In genomic region chr15:77569647-77570186, GRCh38 we compare ENCODE assay signal across 12 cellular contexts.
DNase-seq lines count a peak whose midpoint lies in the region; TF ChIP-seq lines count a peak whose summit lies in the region.
"Had no signal": no experiment of that assay in that cellular context is flagged by ENCODE, and none has a peak within 500 bp of the region (broad histone marks: within the 10 kb centered on the region; RNA-seq: fewer than 3 reads in every experiment).

No MANE protein-coding gene starts in this region.

- DNase-seq in NCI-H1417 (lab: John Stamatoyannopoulos, UW) (peak in 2 of 3 experiments; percentile 40 to 77), NCI-H1417 treated with DMSO at 0.1 percent for 48 hours (lab: John Stamatoyannopoulos, UW) (no peak), brain microvascular endothelial cell (no peak), tibial artery (no peak), ascending aorta (ENCODE audit: low spot score in 2 of 2) (no peak), SW480 (ENCODE audit: low spot score) (no peak), NCI-H2029 (lab: John Stamatoyannopoulos, UW) (no peak)
- DNase-seq: activated CD8-positive, alpha-beta memory T cell treated with anti-CD3 and anti-CD28 coated beads, Interleukin-2, amount 50 U/mL, for 4 hours; effector CD4-positive, alpha-beta T cell; islet precursor cell had no signal

- H3K4me3 ChIP-seq in brain microvascular endothelial cell (ENCODE audit: low read depth, low read length) = peak overlapping the region; percentile 33
- peak overlapping the region in 2 of 3 donors; percentile 47 to 75 for H3K4me3 ChIP-seq in liver (ENCODE audit: low read depth in 1 of 3, low read length in 3 of 3)
- H3K4me3 ChIP-seq in tibial artery = peak overlapping the region; percentile 32 to 41
- H3K4me3 ChIP-seq in ascending aorta = peak overlapping the region in 1 of 2 donors; percentile 42
- H3K4me3 ChIP-seq: A549 had no signal

- H3K36me3 ChIP-seq in brain microvascular endothelial cell (replicated peaks) = no peaks in the 10 kb centered on the region
- H3K36me3 ChIP-seq in liver (ENCODE audit: control insufficient read depth in 4 of 4, insufficient read depth in 3 of 4, low read depth in 1 of 4, low read length in 3 of 4) = no peaks in the 10 kb centered on the region
- H3K36me3 ChIP-seq in tibial artery = no peaks in the 10 kb centered on the region
- no peaks in the 10 kb centered on the region for H3K36me3 ChIP-seq in ascending aorta

- TF ChIP-seq CTCF in brain microvascular endothelial cell (IDR thresholded peaks at IDR 0.05; ENCODE audit: low read depth, low read length, missing control alignments) (no peak), liver (IDR thresholded peaks at IDR 0.05; ENCODE audit: low read depth, low read length, missing input control) (no peak), tibial artery (IDR thresholded peaks at IDR 0.05) (no peak), ascending aorta (IDR thresholded peaks at IDR 0.05) (no peak)

- WGBS in liver = 16% methylated on average over 7 of the region's 7 CpGs

- no peak overlapping the region for H3K9ac ChIP-seq in liver (ENCODE audit: low read depth in 1 of 2, low read length in 2 of 2)

- H3K27me3 ChIP-seq in brain microvascular endothelial cell (replicated peaks) (no peaks in the 10 kb centered on the region), liver (ENCODE audit: control insufficient read depth in 4 of 4, insufficient read depth in 4 of 4, low read length in 3 of 4) (no peaks in the 10 kb centered on the region), tibial artery (no peaks in the 10 kb centered on the region), ascending aorta (no peaks in the 10 kb centered on the region)

- TF ChIP-seq RAD21 in liver (IDR thresholded peaks at IDR 0.05) = no peak

- in situ Hi-C loops in brain microvascular endothelial cell (cut with HindIII; ENCODE audit: low pct_ligation_motif_present, low sequenced_read_pairs) = no loop called here

- intact Hi-C loops in tibial artery (cut with DNase I; ENCODE audit: low total_unique reads) (no loop called here), ascending aorta (cut with DNase I) (no loop called here)

- H3K4me1 ChIP-seq in liver (ENCODE audit: control insufficient read depth in 4 of 4, insufficient read depth in 4 of 4, low read length in 3 of 4) = peaks cover 2 to 10% (median 9%) of the 10 kb centered on the region in 4 donors
- peaks cover 0 to 22% (median 14%) of the 10 kb centered on the region in 4 donors for H3K4me1 ChIP-seq in tibial artery
- no peaks in the 10 kb centered on the region for H3K4me1 ChIP-seq in ascending aorta
- H3K4me1 ChIP-seq: A549 had no signal

- H3K27ac ChIP-seq in brain microvascular endothelial cell (no peak overlapping the region), liver (ENCODE audit: low read depth in 1 of 2, low read length in 2 of 2) (peak overlapping the region; percentile 52 to 59), tibial artery (peak overlapping the region; percentile 35 to 54), ascending aorta (no peak overlapping the region)
- H3K27ac ChIP-seq: A549 had no signal

- H3K9me3 ChIP-seq in liver (ENCODE audit: control insufficient read depth in 4 of 4, low read length in 3 of 4) = no peaks in the 10 kb centered on the region
- H3K9me3 ChIP-seq in tibial artery = no peaks in the 10 kb centered on the region
- no peaks in the 10 kb centered on the region for H3K9me3 ChIP-seq in ascending aorta
- H3K9me3 ChIP-seq: A549 had no signal

TF ChIP-seq in liver, 16 proteins besides CTCF, POLR2A, EP300 and RAD21:
- TF ChIP-seq EGR1 (IDR thresholded peaks at IDR 0.05; ENCODE audit: low read depth in 2 of 2) (no peak), ATF3 (IDR thresholded peaks at IDR 0.05) (no peak), HNF4A (conservative IDR thresholded peaks at IDR 0.05) (no peak), FOXA2 (IDR thresholded peaks at IDR 0.05) (no peak), TAF1 (conservative IDR thresholded peaks at IDR 0.05) (no peak), ZBTB33 (IDR thresholded peaks at IDR 0.05) (no peak), HNF4G (IDR thresholded peaks at IDR 0.05) (no peak), FOXA1 (IDR thresholded peaks at IDR 0.05) (no peak), GABPA (IDR thresholded peaks at IDR 0.05 in 1 of 2, conservative IDR thresholded peaks at IDR 0.05 in 1 of 2) (no peak), YY1 (IDR thresholded peaks at IDR 0.05) (no peak), SP1 (IDR thresholded peaks at IDR 0.05) (no peak), NR2F2 (IDR thresholded peaks at IDR 0.05) (peak; percentile 6), JUND (IDR thresholded peaks at IDR 0.05) (no peak), RXRA (IDR thresholded peaks at IDR 0.05) (peak in 1 of 2 donors; percentile 36), MAX (IDR thresholded peaks at IDR 0.05) (no peak)

Comparison
In these comparisons a context has a peak if more than half of its experiments do, and no peak if none do; other contexts are left out.
1. DNase-seq: peak in NCI-H1417 (2 of 3); none in NCI-H1417 treated with DMSO at 0.1 percent for 48 hours (single experiment), brain microvascular endothelial cell (single experiment), tibial artery (0 of 2), ascending aorta (0 of 2), SW480 (single experiment) and NCI-H2029 (single experiment).
2. H3K27ac ChIP-seq: peak in liver (2 of 2) and tibial artery (2 of 2); none in brain microvascular endothelial cell (single experiment) and ascending aorta (0 of 2).